ENCODE assay signal across 8 cellular contexts in the genomic region with DNA sequence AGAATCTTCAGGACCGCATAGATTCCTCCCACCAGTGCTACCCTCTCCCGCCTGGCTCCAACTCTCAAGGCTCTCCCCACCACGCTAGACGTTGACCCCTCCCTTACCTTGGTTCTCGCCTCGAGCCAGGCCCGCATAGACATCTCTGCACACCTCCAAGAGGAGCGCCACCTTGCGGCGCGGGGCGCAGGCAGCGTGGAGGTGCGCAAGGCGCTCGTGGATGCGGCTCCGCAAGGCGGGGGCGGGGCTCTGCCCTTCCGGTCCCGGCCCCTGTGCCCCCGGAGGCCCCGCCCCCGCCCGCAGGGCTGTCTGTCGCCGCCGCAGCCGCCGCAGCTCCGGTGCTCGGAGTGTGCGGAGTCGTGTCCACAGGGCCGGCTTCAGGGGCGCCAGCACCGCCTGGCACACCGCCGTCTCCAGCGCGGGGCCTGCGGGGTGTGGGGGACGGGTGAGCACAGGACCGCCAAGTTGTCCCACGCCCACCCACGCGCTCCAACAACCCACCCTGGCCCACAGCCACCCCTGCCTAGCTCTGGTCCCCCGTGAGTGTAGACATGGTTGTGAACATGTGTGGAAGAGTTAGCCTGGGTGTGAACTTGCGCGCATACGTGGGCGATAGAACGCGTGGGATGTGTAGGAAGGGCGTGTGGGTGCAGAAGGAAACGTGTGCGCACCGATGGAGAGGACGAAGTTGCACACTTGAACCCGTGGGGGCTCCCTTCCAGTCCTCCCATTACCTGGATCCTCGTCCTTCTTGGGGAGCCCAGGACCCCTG. TPM values are rescaled to one million over a fixed set of nuclear protein-coding genes. Genes with fewer than 3 reads are reported as not detected.
DNase-seq lines count a peak whose midpoint lies in the region; ATAC-seq and TF ChIP-seq lines count a peak whose summit lies in the region.

No MANE protein-coding gene starts in this region.

- no peak overlapping the region for H3K4ac ChIP-seq in neuronal stem cell (ENCODE audit: low read length)

- POLR2A ChIA-PET in OCI-LY7 (lab: Charles Lee) = interaction anchor here (1.2 to 1.6 kb wide), 2 partner anchors 17 to 135 kb away, joined by 3 to 6 read pairs; no protein-coding TSS in a partner anchor

- H3K9ac ChIP-seq in neuronal stem cell (ENCODE audit: low read depth, low read length, poor library complexity) (peak overlapping the region; percentile 88), stomach smooth muscle (ENCODE audit: low read length in 2 of 2) (peak overlapping the region; percentile 55)

- H3K18ac ChIP-seq in neuronal stem cell (ENCODE audit: low read length) = peak overlapping the region; percentile 98

- peak overlapping the region; percentile 63 for H3K14ac ChIP-seq in neuronal stem cell (ENCODE audit: low read length)

- peak; percentile 96 for DNase-seq in OCI-LY7 (ENCODE audit: low spot score)
- peak; percentile 93 for DNase-seq in activated effector memory CD4-positive, alpha-beta T cell treated with Interleukin-2 at 50 U/mL for 16 hours
- peak; percentile 34 to 83 for DNase-seq in foreskin fibroblast
- DNase-seq in neuronal stem cell (ENCODE audit: low spot score) = peak; percentile 77
- DNase-seq in KG1 (lab: John Stamatoyannopoulos, UW) = no peak

- H3K27ac ChIP-seq in OCI-LY7 (ENCODE audit: low read depth, low read length, poor library complexity, severe bottlenecking) (peak overlapping the region; percentile 64), neuronal stem cell (replicated peaks; ENCODE audit: low read length) (no peak overlapping the region), stomach smooth muscle (ENCODE audit: low read length) (no peak overlapping the region)

- BruUV-seq in OCI-LY7 (replicated peaks; lab: Mats Ljungman, UMichigan) = no TSS peak

- H3K79me2 ChIP-seq in OCI-LY7 (ENCODE audit: insufficient read depth, low read depth, low read length) = peaks cover 12% of the 10 kb centered on the region; the same call in 1 of the 2 replicates

- CTCF ChIA-PET in OCI-LY7 (lab: Charles Lee; ENCODE audit: unreplicated experiment) = interaction anchor here (1.0 to 1.3 kb wide), 2 partner anchors 9 to 13 kb away, joined by 4 to 5 read pairs; partner anchors contain the start of gene RINL

- H3K79me1 ChIP-seq in neuronal stem cell (ENCODE audit: low read depth, low read length) = peaks cover 3% of the 10 kb centered on the region

- intact Hi-C loops in OCI-LY7 (cut with micrococcal nuclease; ENCODE audit: unreplicated experiment) = loop anchor here (1.0 kb wide), 1 partner anchor 18 kb away; no protein-coding TSS in a partner anchor

- H2BK5ac ChIP-seq in neuronal stem cell (ENCODE audit: low read length) = peak overlapping the region; percentile 94

- H2AK5ac ChIP-seq in neuronal stem cell (ENCODE audit: low read depth, low read length) = peak overlapping the region; percentile 82

- peak overlapping the region; percentile 73 for H3K4me3 ChIP-seq in OCI-LY7 (ENCODE audit: low read depth, low read length, poor library complexity, severe bottlenecking)
- peak overlapping the region; percentile 46 to 58 for H3K4me3 ChIP-seq in foreskin fibroblast (ENCODE audit: low read depth in 1 of 2, low read length in 2 of 2)
- H3K4me3 ChIP-seq in neuronal stem cell (ENCODE audit: low read length in 2 of 2) = peak overlapping the region in 1 of 2 donors; percentile 79
- H3K4me3 ChIP-seq in stomach smooth muscle (ENCODE audit: low read length in 2 of 2) = peak overlapping the region; percentile 76 to 87

- no CpG with 5 or more reads among the region's 62 CpGs for WGBS in neuronal stem cell (ENCODE audit: extremely low coverage in 2 of 2, insufficient read length in 2 of 2, insufficient replicate concordance in 1 of 2), 2 donors

- peak; percentile 54 for ATAC-seq in HG02943 (IDR thresholded peaks at IDR 0.05; ENCODE audit: low read depth, unreplicated experiment)

- H4K20me1 ChIP-seq in OCI-LY7 (ENCODE audit: insufficient read depth, low read length) = no peaks in the 10 kb centered on the region

- TF ChIP-seq CTCF in GM12872 (IDR thresholded peaks at IDR 0.05; ENCODE audit: insufficient read depth, low read depth, low read length) = peak; percentile 92
- TF ChIP-seq CTCF in OCI-LY7 (conservative IDR thresholded peaks at IDR 0.05; ENCODE audit: low read length) = peak; percentile 85
- peak; percentile 79 for TF ChIP-seq CTCF in foreskin fibroblast (IDR thresholded peaks at IDR 0.05; ENCODE audit: low read depth, low read length)

- H3K27me3 ChIP-seq in neuronal stem cell (ENCODE audit: control insufficient read depth in 3 of 3, insufficient read depth in 3 of 3, low read depth in 1 of 3, low read length in 3 of 3) (peaks cover 0 to 12% (median 0%) of the 10 kb centered on the region in 3 experiments), stomach smooth muscle (ENCODE audit: control insufficient read depth in 1 of 2, insufficient read depth in 2 of 2, low read length in 2 of 2) (no peaks in the 10 kb centered on the region)

- H3K4me2 ChIP-seq in OCI-LY7 (ENCODE audit: low read length) (peak overlapping the region; percentile 99), neuronal stem cell (ENCODE audit: insufficient read depth, low read length, poor library complexity, severe bottlenecking) (peak overlapping the region; percentile 83)

- peaks cover 53% of the 10 kb centered on the region for H3K4me1 ChIP-seq in OCI-LY7 (ENCODE audit: insufficient read depth, low read length, poor library complexity, severe bottlenecking)
- peaks cover 0 to 12% of the 10 kb centered on the region in 2 donors for H3K4me1 ChIP-seq in neuronal stem cell (ENCODE audit: control insufficient read depth in 2 of 2, insufficient read depth in 1 of 2, low read depth in 1 of 2, low read length in 2 of 2)
- peaks cover 15% of the 10 kb centered on the region for H3K4me1 ChIP-seq in stomach smooth muscle (ENCODE audit: control insufficient read depth, insufficient read depth, low read length)

- no peaks in the 10 kb centered on the region for H3K9me2 ChIP-seq in OCI-LY7 (ENCODE audit: insufficient read depth, low read length)

- H2AFZ ChIP-seq in OCI-LY7 (ENCODE audit: low read length) (peak overlapping the region; percentile 88), neuronal stem cell (ENCODE audit: low read length) (peak overlapping the region; percentile 40)

- H2BK120ac ChIP-seq in neuronal stem cell (ENCODE audit: low read depth, low read length) = peak overlapping the region; percentile 35

- H4K91ac ChIP-seq in neuronal stem cell (ENCODE audit: low read depth, low read length, poor library complexity) = peak overlapping the region; percentile 34

- no peak overlapping the region for H4K8ac ChIP-seq in neuronal stem cell (ENCODE audit: low read depth, low read length)

- peak overlapping the region; percentile 16 for H3K23ac ChIP-seq in neuronal stem cell (ENCODE audit: low read depth, low read length, poor library complexity)

- H2BK15ac ChIP-seq in neuronal stem cell (ENCODE audit: low read length) = peak overlapping the region; percentile 99

- H3K36me3 ChIP-seq in OCI-LY7 (ENCODE audit: insufficient read depth, low read length) (peaks cover 4% of the 10 kb centered on the region; the same call in 1 of the 2 replicates), neuronal stem cell (replicated peaks in 1 of 2; ENCODE audit: control insufficient read depth in 2 of 2, insufficient read depth in 2 of 2, low read length in 2 of 2) (no peaks in the 10 kb centered on the region), stomach smooth muscle (ENCODE audit: control insufficient read depth in 2 of 2, insufficient read depth in 2 of 2, low read length in 2 of 2) (no peaks in the 10 kb centered on the region)

- peak overlapping the region; percentile 97 for H2BK12ac ChIP-seq in neuronal stem cell (ENCODE audit: low read length)

- H3K9me3 ChIP-seq in OCI-LY7 (ENCODE audit: low read length) = no peaks in the 10 kb centered on the region
- peaks cover 0 to 4% of the 10 kb centered on the region in 2 donors for H3K9me3 ChIP-seq in neuronal stem cell (replicated peaks in 1 of 2; ENCODE audit: control insufficient read depth in 2 of 2, insufficient read depth in 1 of 2, low read depth in 1 of 2, low read length in 2 of 2)
- no peaks in the 10 kb centered on the region for H3K9me3 ChIP-seq in stomach smooth muscle (ENCODE audit: control insufficient read depth in 2 of 2, low read length in 2 of 2)

RNA-seq across cellular contexts. Expression of gene RINL, which starts 8.1 kb away (rescaled TPM):
- 26.3 and 33.3 TPM in 2 replicates for total RNA-seq in OCI-LY7 (2014; rRNA removed; shearing (Covaris generic))
- total RNA-seq in OCI-LY7 (2022) = 38.4 and 42.1 TPM in 2 replicates
- polyA plus RNA-seq in neuronal stem cell (2013, experiment 1 of 2) = 6.6 TPM
- polyA plus RNA-seq in neuronal stem cell (2013, experiment 2 of 2) = 6.7 TPM

RNA-seq across cellular contexts. Expression of gene HNRNPL, which starts 20.2 kb away (rescaled TPM):
- 236 and 263 TPM in 2 replicates for total RNA-seq in OCI-LY7 (2014; rRNA removed; shearing (Covaris generic))
- total RNA-seq in OCI-LY7 (2022) = 655 and 706 TPM in 2 replicates
- polyA plus RNA-seq in neuronal stem cell (2013, experiment 1 of 2) = 340 TPM
- 361 TPM for polyA plus RNA-seq in neuronal stem cell (2013, experiment 2 of 2)

RNA-seq across cellular contexts. Expression of gene SIRT2, which starts 29.4 kb away (rescaled TPM):
- 25.5 and 26.0 TPM in 2 replicates for total RNA-seq in OCI-LY7 (2014; rRNA removed; shearing (Covaris generic))
- total RNA-seq in OCI-LY7 (2022) = 30.0 and 32.1 TPM in 2 replicates
- 17.7 TPM for polyA plus RNA-seq in neuronal stem cell (2013, experiment 1 of 2)
- 18.7 TPM for polyA plus RNA-seq in neuronal stem cell (2013, experiment 2 of 2)

RNA-seq across cellular contexts. Expression of gene NFKBIB, which starts 29.7 kb away (rescaled TPM):
- total RNA-seq in OCI-LY7 (2014; rRNA removed; shearing (Covaris generic)) = 16.0 and 20.4 TPM in 2 replicates
- 22.0 and 25.3 TPM in 2 replicates for total RNA-seq in OCI-LY7 (2022)
- polyA plus RNA-seq in neuronal stem cell (2013, experiment 1 of 2) = 14.1 TPM
- polyA plus RNA-seq in neuronal stem cell (2013, experiment 2 of 2) = 13.2 TPM

RNA-seq across cellular contexts. Expression of gene ECH1, which starts 38.4 kb away (rescaled TPM):
- 68.8 and 70.9 TPM in 2 replicates for total RNA-seq in OCI-LY7 (2014; rRNA removed; shearing (Covaris generic))
- total RNA-seq in OCI-LY7 (2022) = 124 and 134 TPM in 2 replicates
- polyA plus RNA-seq in neuronal stem cell (2013, experiment 1 of 2) = 153 TPM
- 162 TPM for polyA plus RNA-seq in neuronal stem cell (2013, experiment 2 of 2)
